In genomic region chr2:203867561-203868200, GRCh38 we compare ENCODE assay signal across 1 cellular context.
TF ChIP-seq lines count a peak whose summit lies in the region.

CTLA4 (plus strand) TSS chr2:203867771; CDS start chr2:203867943, 172 bp downstream.

TF ChIP-seq in GM23338, 12 proteins besides CTCF, POLR2A, EP300 and RAD21 (continued from another document):
- no peak for TF ChIP-seq ZNF462 (CRISPR knock-in tag; IDR thresholded peaks at IDR 0.05)
TF ChIP-seq in GM23338: peak in this region for 0.
